ENCODE assay signal across 10 cellular contexts in the genomic region with DNA sequence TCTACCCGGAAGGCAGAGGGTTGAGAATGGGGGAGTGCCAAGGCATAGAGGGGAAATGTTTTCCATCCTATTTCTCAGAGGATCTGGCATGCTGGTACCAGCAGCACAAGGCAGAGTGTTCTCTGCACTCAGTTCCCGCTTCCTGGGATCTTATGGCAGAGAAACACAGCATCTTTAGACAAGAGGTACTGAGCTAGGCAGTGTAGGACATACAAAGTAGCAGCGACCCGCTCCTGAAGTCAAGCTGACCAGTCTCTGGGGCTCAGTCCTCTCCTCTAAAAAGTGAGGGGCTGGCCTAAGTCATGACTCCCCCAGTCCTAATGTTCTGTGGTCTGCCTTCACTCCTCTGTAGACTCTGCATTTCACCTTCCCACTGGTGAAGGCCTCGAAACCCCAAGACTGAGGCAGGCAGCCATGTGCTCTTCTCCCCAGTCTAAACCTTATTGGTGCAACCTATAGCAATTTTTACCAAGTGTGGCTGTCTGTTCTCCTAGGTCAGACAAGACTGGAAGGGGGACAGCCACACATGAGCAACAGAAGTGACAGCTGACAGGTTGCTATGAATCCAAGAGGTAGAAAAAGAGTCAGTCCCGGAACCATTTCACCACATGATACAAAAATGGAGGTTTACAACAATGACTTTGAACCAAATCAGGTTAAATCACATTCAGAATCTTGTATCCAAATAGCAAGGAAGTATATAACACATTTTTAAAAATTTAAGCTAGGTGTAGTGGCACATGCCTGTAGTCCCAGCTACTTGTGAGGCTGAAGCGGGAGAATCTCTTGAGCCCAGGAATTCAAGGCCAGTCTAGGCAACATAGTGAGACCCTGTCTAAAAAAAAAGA. TPM values are rescaled to one million over a fixed set of nuclear protein-coding genes. Genes with fewer than 3 reads are reported as not detected.
A peak's percentile ranks its signal among the peaks of the same experiment; 100 is the strongest.
DNase-seq lines count a peak whose midpoint lies in the region; ATAC-seq, FAIRE-seq and TF ChIP-seq lines count a peak whose summit lies in the region.
"Had no signal": no experiment of that assay in that cellular context is flagged by ENCODE, and none has a peak within 500 bp of the region (broad histone marks: within the 10 kb centered on the region; RNA-seq: fewer than 3 reads in every experiment).

No MANE protein-coding gene starts in this region.

- peak overlapping the region; percentile 76 to 86 for H3K27ac ChIP-seq in liver (ENCODE audit: low read depth in 1 of 2, low read length in 2 of 2)
- H3K27ac ChIP-seq in transverse colon: peak overlapping the region; percentile 88 to 96 (median 89)

- H3K27me3 ChIP-seq in liver (ENCODE audit: control insufficient read depth in 4 of 4, insufficient read depth in 4 of 4, low read length in 3 of 4): no peaks in the 10 kb centered on the region
- H3K27me3 ChIP-seq in transverse colon: no peaks in the 10 kb centered on the region

- in situ Hi-C loops in transverse colon (cut with MboI; ENCODE audit: low pct_ligation_motif_present in 1 of 4, low pct_unique_long_range_greater_than_20kb in 1 of 4, low sequenced_read_pairs in 3 of 4): no loop called here

- peaks cover 75% of the 10 kb centered on the region for H3K4me1 Mint-ChIP-seq in activated T-cell treated with anti-CD3 and anti-CD28 coated beads, Interleukin-2, amount 50 U/mL, for 24 hours (ENCODE audit: low read depth)

- TF ChIP-seq POLR2A in transverse colon (IDR thresholded peaks at IDR 0.05): no peak

- no peak for TF ChIP-seq RAD21 in liver (IDR thresholded peaks at IDR 0.05)

- peaks cover 91% of the 10 kb centered on the region for H3K36me3 Mint-ChIP-seq in activated T-cell treated with anti-CD3 and anti-CD28 coated beads, Interleukin-2, amount 50 U/mL, for 24 hours (ENCODE audit: low read depth)

- no peak for FAIRE-seq in urothelium cell line (lab: Jason Lieb, UNC)

- 90% methylated on average over 7 of the region's 7 CpGs for WGBS in liver
- 40 to 81% methylated on average over 1 to 7 of the region's 7 CpGs for WGBS in transverse colon (ENCODE audit: low coverage in 1 of 2), 2 donors

- H3K27me3 Mint-ChIP-seq in activated T-cell treated with anti-CD3 and anti-CD28 coated beads, Interleukin-2, amount 50 U/mL, for 24 hours: no peaks in the 10 kb centered on the region

- ATAC-seq in Right ventricle myocardium inferior: no peak
- ATAC-seq in left cardiac atrium: no peak

- H3K4me1 ChIP-seq in liver (ENCODE audit: control insufficient read depth in 4 of 4, insufficient read depth in 4 of 4, low read length in 3 of 4) (peaks cover 0 to 7% (median 2%) of the 10 kb centered on the region in 4 donors), transverse colon (peaks cover 16 to 44% (median 27%) of the 10 kb centered on the region in 4 donors)

- H3K9me3 Mint-ChIP-seq in activated T-cell treated with anti-CD3 and anti-CD28 coated beads, Interleukin-2, amount 50 U/mL, for 24 hours: no peaks in the 10 kb centered on the region

- H3K27ac Mint-ChIP-seq in activated T-cell treated with anti-CD3 and anti-CD28 coated beads, Interleukin-2, amount 50 U/mL, for 24 hours: peak overlapping the region; percentile 100

- peak overlapping the region; percentile 99 for H3K4me3 Mint-ChIP-seq in activated T-cell treated with anti-CD3 and anti-CD28 coated beads, Interleukin-2, amount 50 U/mL, for 24 hours

- H3K4me3 ChIP-seq in liver (ENCODE audit: low read depth in 1 of 3, low read length in 3 of 3) (no peak overlapping the region), transverse colon (peak overlapping the region in 1 of 4 donors; percentile 11)

- DNase-seq in Right ventricle myocardium inferior (ENCODE audit: missing footprints) (peak; percentile 4), left cardiac atrium (no peak), transverse colon (no peak), hypothalamus (lab: John Stamatoyannopoulos, UW) (no peak), urothelium cell line (ENCODE audit: low spot score) (no peak), NCI-H510A treated with DMSO at 0.1 percent for 48 hours (lab: John Stamatoyannopoulos, UW) (no peak)
- peak; percentile 71 for DNase-seq in activated T-cell treated with anti-CD3 and anti-CD28 coated beads, Interleukin-2, amount 50 U/mL, for 24 hours
- DNase-seq: COR-L47, NCI-H187 had no signal

- TF ChIP-seq CTCF in liver (IDR thresholded peaks at IDR 0.05; ENCODE audit: low read depth, low read length, missing input control) (no peak), transverse colon (IDR thresholded peaks at IDR 0.05) (no peak)

- intact Hi-C loops in Right ventricle myocardium inferior (cut with DNase I): no loop called here
- intact Hi-C loops in left cardiac atrium (cut with DNase I): no loop called here
- intact Hi-C loops in transverse colon (cut with DNase I; ENCODE audit: low total_unique reads): no loop called here

- H3K36me3 ChIP-seq in liver (ENCODE audit: control insufficient read depth in 4 of 4, insufficient read depth in 3 of 4, low read depth in 1 of 4, low read length in 3 of 4) (peaks cover 0 to 11% (median 6%) of the 10 kb centered on the region in 4 donors), transverse colon (peaks cover 0 to 3% (median 1%) of the 10 kb centered on the region in 4 donors)

- no peak for TF ChIP-seq EP300 in transverse colon (IDR thresholded peaks at IDR 0.05; ENCODE audit: low read depth)

- H3K9ac ChIP-seq in liver (ENCODE audit: low read depth in 1 of 2, low read length in 2 of 2): peak overlapping the region in 1 of 2 donors; percentile 33

- H3K9me3 ChIP-seq in liver (ENCODE audit: control insufficient read depth in 4 of 4, low read length in 3 of 4): no peaks in the 10 kb centered on the region
- no peaks in the 10 kb centered on the region for H3K9me3 ChIP-seq in transverse colon

TF ChIP-seq in liver, 16 proteins besides CTCF, POLR2A, EP300 and RAD21:
- no peak for TF ChIP-seq SP1 (IDR thresholded peaks at IDR 0.05)
- TF ChIP-seq NR2F2 (IDR thresholded peaks at IDR 0.05): no peak

RNA-seq across cellular contexts. Expression of gene TSPOAP1, which starts 11.4 kb away (rescaled TPM):
- total RNA-seq in Right ventricle myocardium inferior (12.1 TPM), left cardiac atrium (1 to 10 TPM; 8.8 to 9.0 TPM), liver (1 to 10 TPM; 2.0 to 4.6 TPM), transverse colon (10 to 100 TPM in 2 of 4 donors, 1 to 10 TPM in 2; 4.4 to 21.7 (median 9.4) TPM)
- 1 to 10 TPM; 1.5 to 3.1 TPM for polyA plus RNA-seq in liver

RNA-seq across cellular contexts. Expression of gene SUPT4H1, which starts 12.0 kb away (rescaled TPM):
- total RNA-seq in Right ventricle myocardium inferior: 58.2 TPM
- 10 to 100 TPM; 49.4 to 60.6 TPM for total RNA-seq in left cardiac atrium
- total RNA-seq in liver: 10 to 100 TPM; 23.3 to 48.1 TPM
- polyA plus RNA-seq in liver: 10 to 100 TPM; 32.8 to 59.1 TPM
- total RNA-seq in transverse colon: 10 to 100 TPM; 12.0 to 66.3 (median 40.0) TPM

RNA-seq across cellular contexts. Expression of gene MPO, which starts 59.3 kb away (rescaled TPM):
- total RNA-seq in Right ventricle myocardium inferior: 0.08 TPM
- under 1 TPM; 0.24 to 0.32 TPM for total RNA-seq in left cardiac atrium
- total RNA-seq in liver: 100 to 1,000 TPM in 1 of 2 donors, under 1 TPM in 1; 0.17 to 221 TPM
- polyA plus RNA-seq in liver: under 1 TPM; 0.14 to 0.87 TPM
- not detected for total RNA-seq in transverse colon

Comparison
In these comparisons a context has a peak if more than half of its experiments do, and no peak if none do; other contexts are left out.
1. DNase-seq: peak in Right ventricle myocardium inferior (single experiment) and activated T-cell treated with anti-CD3 and anti-CD28 coated beads, Interleukin-2, amount 50 U/mL, for 24 hours (single experiment); none in left cardiac atrium (single experiment), transverse colon (single experiment), hypothalamus (0 of 51), urothelium cell line (single experiment) and NCI-H510A treated with DMSO at 0.1 percent for 48 hours (single experiment).